1 cellular context compared by ENCODE assay signal in genomic region chr15:55277715-55278114, GRCh38.
TF ChIP-seq lines count a peak whose summit lies in the region.

No MANE protein-coding gene starts in this region.

TF ChIP-seq in H1, 55 proteins besides CTCF, POLR2A, EP300 and RAD21:
- TF ChIP-seq NRF1 (IDR thresholded peaks at IDR 0.05; ENCODE audit: low read depth, low read length) (no peak), CHD1 (IDR thresholded peaks at IDR 0.05; ENCODE audit: low read depth, low read length) (no peak)
